In the genomic region with DNA sequence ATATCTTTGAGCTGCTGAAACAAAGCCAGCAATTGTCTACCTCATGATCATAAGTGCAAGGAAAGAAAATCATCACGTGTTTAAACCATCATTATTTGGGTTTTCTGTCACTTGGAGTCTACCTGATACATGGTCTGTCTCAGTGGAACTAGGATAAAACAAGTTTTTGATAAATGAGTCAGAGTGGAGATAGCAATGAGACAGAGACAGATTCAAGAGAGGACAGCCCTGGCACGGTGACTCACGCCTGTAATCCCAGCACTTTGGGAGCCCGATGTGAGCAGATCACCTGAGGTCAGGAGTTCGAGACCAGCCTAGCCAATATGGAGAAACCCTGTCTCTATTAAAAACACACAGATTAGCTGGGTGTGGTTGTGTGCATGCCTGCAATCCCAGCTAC, we compare ENCODE assay signal across 24 cellular contexts.
A peak's percentile ranks its signal among the peaks of the same experiment; 100 is the strongest.
DNase-seq lines count a peak whose midpoint lies in the region; FAIRE-seq and TF ChIP-seq lines count a peak whose summit lies in the region.
"Had no signal": no experiment of that assay in that cellular context is flagged by ENCODE, and none has a peak within 500 bp of the region (broad histone marks: within the 10 kb centered on the region; RNA-seq: fewer than 3 reads in every experiment).

No MANE protein-coding gene starts in this region.

- DNase-seq in D721Med (ENCODE audit: insufficient read length, low spot score) (no peak), M059J (ENCODE audit: low read depth) (peak; percentile 68), amniotic epithelial cell (ENCODE audit: low read depth) (peak; percentile 33), keratinocyte (ENCODE audit: low read depth, low spot score) (no peak), cortex of kidney (lab: John Stamatoyannopoulos, UW) (no peak), MG63 (no peak), sigmoid colon (no peak)
- DNase-seq: C1 segment of cervical spinal cord; Caco-2; CD4-positive, alpha-beta memory T cell; DMS 273 treated with DMSO at 0.1 percent for 48 hours; DMS79 treated with DMSO at 0.1 percent for 48 hours; HCEC 1CT; NCI-H1092 treated with DMSO at 0.1 percent for 48 hours; NCI-H1436 treated with DMSO at 0.1 percent for 48 hours; NCI-H187 treated with DMSO at 0.1 percent for 48 hours; NCI-H774; PC-3; RPMI8226; SHP77 treated with DMSO at 0.1 percent for 48 hours had no signal

- no peaks in the 10 kb centered on the region for H4K20me1 ChIP-seq in keratinocyte (ENCODE audit: control insufficient read depth, extremely low read depth, insufficient read depth, low read length)

- dilution Hi-C loops in keratinocyte (cut with MboI; ENCODE audit: extremely low pct_ligation_motif_present, low sequenced_read_pairs), result loop anchor here (25.0 kb wide), 1 partner anchor 569 kb away; no protein-coding TSS in a partner anchor

- no peak overlapping the region for H3K9ac ChIP-seq in keratinocyte (ENCODE audit: control insufficient read depth, extremely low read depth, insufficient read depth, low read length)
- H3K9ac ChIP-seq: KMS-11 had no signal

- FAIRE-seq in D721Med (lab: Jason Lieb, UNC) (peak; percentile 25), keratinocyte (lab: Jason Lieb, UNC) (peak; percentile 13)
- FAIRE-seq: GM12892, H1 had no signal

- intact Hi-C loops in sigmoid colon (cut with DNase I), result no loop called here

- no peak for TF ChIP-seq POLR2A in sigmoid colon (IDR thresholded peaks at IDR 0.05)

- 71 to 85% methylated on average over 5 of the region's 5 CpGs for WGBS in sigmoid colon, 2 donors

- H3K4me2 ChIP-seq in keratinocyte (ENCODE audit: control insufficient read depth, extremely low read depth, insufficient read depth, low read depth, low read length), result no peak overlapping the region
- H3K4me2 ChIP-seq: KMS-11 had no signal

- H3K4me3 ChIP-seq in keratinocyte (ENCODE audit: control insufficient read depth in 2 of 3, extremely low read depth in 1 of 3, insufficient read depth in 2 of 3, low read depth in 1 of 3, low read length in 3 of 3), result no peak overlapping the region
- no peak overlapping the region for H3K4me3 ChIP-seq in MG63
- no peak overlapping the region for H3K4me3 ChIP-seq in sigmoid colon
- H3K4me3 ChIP-seq: SK-N-MC had no signal

- TF ChIP-seq CTCF in D721Med (IDR thresholded peaks at IDR 0.05; ENCODE audit: insufficient read depth, missing control alignments) (no peak), keratinocyte (optimal IDR thresholded peaks at IDR 0.05 in 1 of 3, IDR thresholded peaks at IDR 0.05 in 1 of 3, conservative IDR thresholded peaks at IDR 0.05 in 1 of 3; ENCODE audit: extremely low read depth in 1 of 3, insufficient read depth in 2 of 3, low read length in 3 of 3) (no peak), sigmoid colon (IDR thresholded peaks at IDR 0.05) (no peak)

- no peaks in the 10 kb centered on the region for H3K79me2 ChIP-seq in keratinocyte (ENCODE audit: control insufficient read depth, insufficient read depth, low read length)

- H2AFZ ChIP-seq in keratinocyte (ENCODE audit: control insufficient read depth, low read length), result no peak overlapping the region

- H3K9me3 ChIP-seq in keratinocyte (ENCODE audit: control insufficient read depth, low read depth, low read length), result no peaks in the 10 kb centered on the region
- no peaks in the 10 kb centered on the region for H3K9me3 ChIP-seq in MG63
- H3K9me3 ChIP-seq in sigmoid colon, result no peaks in the 10 kb centered on the region
- H3K9me3 ChIP-seq: Caco-2 had no signal

- H3K27me3 ChIP-seq in keratinocyte (ENCODE audit: control insufficient read depth, extremely low read depth, insufficient read depth, low read length), result no peaks in the 10 kb centered on the region
- H3K27me3 ChIP-seq in MG63, result peaks cover 5% of the 10 kb centered on the region
- peaks cover 0 to 5% (median 0%) of the 10 kb centered on the region in 3 donors for H3K27me3 ChIP-seq in sigmoid colon

- no peak overlapping the region for H3K27ac ChIP-seq in keratinocyte (ENCODE audit: control insufficient read depth, insufficient read depth, low read length)
- H3K27ac ChIP-seq in sigmoid colon, result no peak overlapping the region
- H3K27ac ChIP-seq: KMS-11, SK-N-MC had no signal

- H3K4me1 ChIP-seq in keratinocyte (ENCODE audit: control insufficient read depth, extremely low read depth, insufficient read depth, low read length) (no peaks in the 10 kb centered on the region), sigmoid colon (no peaks in the 10 kb centered on the region)
- H3K4me1 ChIP-seq: Caco-2 had no signal

- no peaks in the 10 kb centered on the region for H3K36me3 ChIP-seq in keratinocyte (ENCODE audit: control insufficient read depth in 2 of 2, extremely low read depth in 1 of 2, insufficient read depth in 2 of 2, low read length in 2 of 2)
- H3K36me3 ChIP-seq in MG63, result no peaks in the 10 kb centered on the region
- H3K36me3 ChIP-seq in sigmoid colon, result no peaks in the 10 kb centered on the region

- TF ChIP-seq EP300 in sigmoid colon (IDR thresholded peaks at IDR 0.05), result no peak

- no peaks in the 10 kb centered on the region for H3K9me1 ChIP-seq in keratinocyte (ENCODE audit: control insufficient read depth, extremely low read depth, insufficient read depth, low read length)

Comparison
In these comparisons a context has a peak if more than half of its experiments do, and no peak if none do; other contexts are left out.
1. DNase-seq: peak in M059J (single experiment) and amniotic epithelial cell (single experiment); none in D721Med (single experiment), keratinocyte (single experiment), cortex of kidney (single experiment), MG63 (single experiment) and sigmoid colon (single experiment).